Comparison of ENCODE assay signal across 9 cellular contexts in genomic region chr5:77843570-77844407, GRCh38.
A peak's percentile ranks its signal among the peaks of the same experiment; 100 is the strongest.
DNase-seq lines count a peak whose midpoint lies in the region; ATAC-seq and TF ChIP-seq lines count a peak whose summit lies in the region.
"Had no signal": no experiment of that assay in that cellular context is flagged by ENCODE, and none has a peak within 500 bp of the region (broad histone marks: within the 10 kb centered on the region; RNA-seq: fewer than 3 reads in every experiment).

No MANE protein-coding gene starts in this region.

- peak overlapping the region; percentile 34 for H3K4me3 ChIP-seq in BJ (ENCODE audit: low read depth, low read length)
- peak overlapping the region; percentile 22 to 65 (median 52) for H3K4me3 ChIP-seq in heart left ventricle
- peak overlapping the region; percentile 44 for H3K4me3 ChIP-seq in ovary

- H3K27ac Mint-ChIP-seq in WTC11: no peak overlapping the region

- POLR2A ChIA-PET in BJ (lab: Charles Lee): no interaction called here
- POLR2A ChIA-PET in WTC11 (lab: Charles Lee): interaction anchor here (1.7 kb wide), 1 partner anchor 69 kb away, joined by 4 read pairs; no protein-coding TSS in a partner anchor

- WGBS in heart left ventricle, 4 donors: 29 to 39% (median 34%) methylated on average over 24 of the region's 24 CpGs
- whole genome bisulfite sequencing in ovary, 3 donors: 35 to 38% (median 36%) methylated on average over 24 of the region's 24 CpGs

- intact Hi-C loops in heart left ventricle (cut with DNase I) (loop anchor here in 2 of 10 donors (5.0 to 10.0 kb wide), 2 partner anchors 196 to 199 kb away; no protein-coding TSS in a partner anchor), ovary (cut with DNase I) (no loop called here)

- H3K27me3 Mint-ChIP-seq in WTC11 (ENCODE audit: low read depth): peaks cover 100% of the 10 kb centered on the region

- no peaks in the 10 kb centered on the region for H3K36me3 ChIP-seq in BJ (ENCODE audit: control insufficient read depth, insufficient read depth, low read length)
- no peaks in the 10 kb centered on the region for H3K36me3 ChIP-seq in heart left ventricle
- H3K36me3 ChIP-seq in ovary: no peaks in the 10 kb centered on the region

- H3K4me3 Mint-ChIP-seq in WTC11: peak overlapping the region; percentile 58

- no peaks in the 10 kb centered on the region for H3K9me3 Mint-ChIP-seq in WTC11

- ATAC-seq in WTC11 (peak; percentile 31), heart left ventricle (peak in 3 of 4 donors; percentile 69 to 85 (median 77)), HG03565 (IDR thresholded peaks at IDR 0.05; ENCODE audit: unreplicated experiment) (no peak), GM18511 (IDR thresholded peaks at IDR 0.05; ENCODE audit: unreplicated experiment) (no peak)

- H3K4me1 ChIP-seq in heart left ventricle (peaks cover 0 to 15% (median 4%) of the 10 kb centered on the region in 12 donors), ovary (ENCODE audit: insufficient read depth) (no peaks in the 10 kb centered on the region)

- no peaks in the 10 kb centered on the region for H3K36me3 Mint-ChIP-seq in WTC11

- H3K27me3 ChIP-seq in BJ (ENCODE audit: control insufficient read depth, insufficient read depth, low read length) (0 out of 2 replicates have a peak, but pooled peaks cover 4% of the 10 kb centered on the region), heart left ventricle (peaks cover 0 to 41% (median 4%) of the 10 kb centered on the region in 9 donors), ovary (no peaks in the 10 kb centered on the region)

- peaks cover 35% of the 10 kb centered on the region for H3K4me1 Mint-ChIP-seq in WTC11

- TF ChIP-seq CTCF in BJ (IDR thresholded peaks at IDR 0.05; ENCODE audit: insufficient read depth, low read depth, low read length): no peak
- TF ChIP-seq CTCF in WTC11 (IDR thresholded peaks at IDR 0.05): no peak
- TF ChIP-seq CTCF in heart left ventricle (IDR thresholded peaks at IDR 0.05): no peak
- no peak for TF ChIP-seq CTCF in ovary (IDR thresholded peaks at IDR 0.05)

- no peak for TF ChIP-seq EP300 in ovary (IDR thresholded peaks at IDR 0.05)

- DNase-seq in BJ (ENCODE audit: low read depth) (no peak), WTC11 (ENCODE audit: low spot score) (peak; percentile 61), heart left ventricle (no peak), ovary (peak in 3 of 5 donors; percentile 15 to 45 (median 19)), MV-4-11 (lab: John Stamatoyannopoulos, UW) (no peak), NOMO-1 (lab: John Stamatoyannopoulos, UW; ENCODE audit: unreplicated experiment in 2 of 2) (no peak)

- TF ChIP-seq POLR2A in heart left ventricle (IDR thresholded peaks at IDR 0.05) (no peak), ovary (IDR thresholded peaks at IDR 0.05) (no peak)

- H3K27ac ChIP-seq in heart left ventricle (no peak overlapping the region), ovary (no peak overlapping the region)
- H3K27ac ChIP-seq: VCaP had no signal

- CTCF ChIA-PET in BJ (lab: Yijun Ruan, JAX) (interaction anchor here (0.7 to 0.9 kb wide), 2 partner anchors 9 to 61 kb away, joined by 3 read pairs; no protein-coding TSS in a partner anchor), WTC11 (lab: Charles Lee) (interaction anchor here (1.0 to 1.4 kb wide), 2 partner anchors 16 to 198 kb away, joined by 3 to 4 read pairs; no protein-coding TSS in a partner anchor)

- no peaks in the 10 kb centered on the region for H3K9me3 ChIP-seq in heart left ventricle
- H3K9me3 ChIP-seq in ovary: no peaks in the 10 kb centered on the region

TF ChIP-seq in WTC11, 78 proteins besides CTCF, POLR2A, EP300 and RAD21:
- TF ChIP-seq FOXJ3 (CRISPR knock-in tag; IDR thresholded peaks at IDR 0.05; ENCODE audit: borderline replicate concordance) (no peak), SMAD4 (CRISPR knock-in tag; IDR thresholded peaks at IDR 0.05) (no peak), PRRX2 (CRISPR knock-in tag; IDR thresholded peaks at IDR 0.05) (no peak), CDX4 (CRISPR knock-in tag; IDR thresholded peaks at IDR 0.05; ENCODE audit: borderline replicate concordance) (no peak), ESRRA (CRISPR knock-in tag; IDR thresholded peaks at IDR 0.05; ENCODE audit: borderline replicate concordance) (no peak), ERG (CRISPR knock-in tag; IDR thresholded peaks at IDR 0.05) (no peak), ATF6 (CRISPR knock-in tag; IDR thresholded peaks at IDR 0.05) (no peak), ZNF396 (CRISPR knock-in tag; IDR thresholded peaks at IDR 0.05; ENCODE audit: borderline replicate concordance) (no peak)

Comparison
In these comparisons a context has a peak if more than half of its experiments do, and no peak if none do; other contexts are left out.
1. DNase-seq: peak in WTC11 (single experiment) and ovary (3 of 5); none in BJ (single experiment), heart left ventricle (0 of 5), MV-4-11 (single experiment) and NOMO-1 (0 of 2).
2. ATAC-seq: peak in WTC11 (single experiment) and heart left ventricle (3 of 4); none in HG03565 (single experiment) and GM18511 (single experiment).
3. Peak in every context shown above with its lines, with median percentiles within 50 percentile points of each other: H3K4me3 ChIP-seq.